14 cellular contexts compared by ENCODE assay signal in genomic region chr3:171953300-171954022, GRCh38.
DNase-seq lines count a peak whose midpoint lies in the region; ATAC-seq, FAIRE-seq and TF ChIP-seq lines count a peak whose summit lies in the region.
"Had no signal": no experiment of that assay in that cellular context is flagged by ENCODE, and none has a peak within 500 bp of the region (broad histone marks: within the 10 kb centered on the region; RNA-seq: fewer than 3 reads in every experiment).

No MANE protein-coding gene starts in this region.

- H3K4me1 Mint-ChIP-seq in Calu3 (ENCODE audit: low read depth, unreplicated experiment) (peaks cover 54% of the 10 kb centered on the region), endodermal cell (peaks cover 28% of the 10 kb centered on the region)
- H3K4me1 Mint-ChIP-seq: natural killer cell; stimulated activated effector memory CD8-positive, alpha-beta T cell treated with anti-CD3 and anti-CD28 coated beads, Interleukin-12 subunit alpha, Interleukin-12 subunit beta, amount 100 ng/mL, for 72 hours had no signal

- no peak overlapping the region for H3K4me2 ChIP-seq in neural cell (ENCODE audit: low read length)

- H2AFZ ChIP-seq in neural cell (ENCODE audit: low read depth, low read length), result no peak overlapping the region

- peak overlapping the region; percentile 90 for H3K27ac Mint-ChIP-seq in Calu3 (ENCODE audit: unreplicated experiment)
- no peak overlapping the region for H3K27ac Mint-ChIP-seq in endodermal cell
- H3K27ac Mint-ChIP-seq: natural killer cell; stimulated activated effector memory CD8-positive, alpha-beta T cell treated with anti-CD3 and anti-CD28 coated beads, Interleukin-12 subunit alpha, Interleukin-12 subunit beta, amount 100 ng/mL, for 72 hours had no signal

- no peaks in the 10 kb centered on the region for H3K9me2 ChIP-seq in neural cell (ENCODE audit: insufficient read depth, low read length)

- H3K4me3 ChIP-seq in endodermal cell (ENCODE audit: low read length), result no peak overlapping the region
- no peak overlapping the region for H3K4me3 ChIP-seq in neural cell (ENCODE audit: low read length)
- H3K4me3 ChIP-seq: tibial nerve had no signal

- H3K9me3 Mint-ChIP-seq in Calu3 (ENCODE audit: low read depth, unreplicated experiment), result no peaks in the 10 kb centered on the region
- H3K9me3 Mint-ChIP-seq in endodermal cell, result no peaks in the 10 kb centered on the region
- H3K9me3 Mint-ChIP-seq: natural killer cell; stimulated activated effector memory CD8-positive, alpha-beta T cell treated with anti-CD3 and anti-CD28 coated beads, Interleukin-12 subunit alpha, Interleukin-12 subunit beta, amount 100 ng/mL, for 72 hours had no signal

- intact Hi-C loops in Calu3 (cut with micrococcal nuclease; ENCODE audit: unreplicated experiment), result loop anchor here (1.0 to 5.0 kb wide), 4 partner anchors 79 to 309 kb away; partner anchors contain the start of gene FNDC3B

- H3K36me3 ChIP-seq in endodermal cell (ENCODE audit: control insufficient read depth, insufficient read depth, low read length), result no peaks in the 10 kb centered on the region
- H3K36me3 ChIP-seq in neural cell (ENCODE audit: insufficient read depth, low read length), result no peaks in the 10 kb centered on the region
- H3K36me3 ChIP-seq: tibial nerve had no signal

- no peak for TF ChIP-seq EP300 in neural cell (conservative IDR thresholded peaks at IDR 0.05; ENCODE audit: poor library complexity, severe bottlenecking)

- H3K27me3 Mint-ChIP-seq in Calu3 (ENCODE audit: unreplicated experiment), result no peaks in the 10 kb centered on the region
- no peaks in the 10 kb centered on the region for H3K27me3 Mint-ChIP-seq in endodermal cell (ENCODE audit: insufficient read depth)

- peaks cover 6% of the 10 kb centered on the region for H3K4me1 ChIP-seq in endodermal cell (ENCODE audit: control insufficient read depth, insufficient read depth, low read length)

- TF ChIP-seq CTCF in Calu3 (IDR thresholded peaks at IDR 0.05; ENCODE audit: unreplicated experiment) (no peak), endodermal cell (conservative IDR thresholded peaks at IDR 0.05) (no peak), neural cell (IDR thresholded peaks at IDR 0.05; ENCODE audit: poor library complexity, severe bottlenecking) (no peak), omental fat pad (IDR thresholded peaks at IDR 0.05) (no peak)

- H3K27ac ChIP-seq in endodermal cell (ENCODE audit: low read depth, low read length), result peak overlapping the region; percentile 67
- peak overlapping the region; percentile 72 for H3K27ac ChIP-seq in neural cell (ENCODE audit: low read length)

- H3K27me3 ChIP-seq in endodermal cell (ENCODE audit: control insufficient read depth, insufficient read depth, low read length, poor library complexity, severe bottlenecking) (no peaks in the 10 kb centered on the region), neural cell (ENCODE audit: insufficient read depth, low read depth, low read length) (no peaks in the 10 kb centered on the region)
- H3K27me3 ChIP-seq: tibial nerve had no signal

- no peaks in the 10 kb centered on the region for H4K20me1 ChIP-seq in neural cell (ENCODE audit: insufficient read depth)

- CTCF ChIA-PET in Calu3 (lab: Charles Lee), result interaction anchor here (0.7 to 1.6 kb wide), 11 partner anchors 10 to 189 kb away, joined by 3 to 7 read pairs (median 3); no protein-coding TSS in a partner anchor

- no peak for FAIRE-seq in HTR-8/SVneo (lab: Jason Lieb, UNC)
- FAIRE-seq: colon had no signal

- H3K79me2 ChIP-seq in neural cell (replicated peaks; ENCODE audit: insufficient read depth, low read length), result no peaks in the 10 kb centered on the region

- no peak for TF ChIP-seq RAD21 in neural cell (conservative IDR thresholded peaks at IDR 0.05)

- ATAC-seq in HG03460 (IDR thresholded peaks at IDR 0.05; ENCODE audit: unreplicated experiment) (no peak), omental fat pad (ENCODE audit: low FRiP score) (no peak)
- ATAC-seq: natural killer cell; stimulated activated effector memory CD8-positive, alpha-beta T cell treated with anti-CD3 and anti-CD28 coated beads, Interleukin-12 subunit alpha, Interleukin-12 subunit beta, amount 100 ng/mL, for 72 hours had no signal

- H3F3A ChIP-seq in neural cell (ENCODE audit: insufficient read depth, low read length, poor library complexity, severe bottlenecking), result no peaks in the 10 kb centered on the region

- H3K9ac ChIP-seq in endodermal cell (ENCODE audit: extremely low read depth, low read length, poor library complexity, severe bottlenecking), result no peak overlapping the region
- no peak overlapping the region for H3K9ac ChIP-seq in neural cell (ENCODE audit: low read length)

- H3K36me3 Mint-ChIP-seq in Calu3 (ENCODE audit: insufficient read depth, unreplicated experiment) (peaks cover 11% of the 10 kb centered on the region), endodermal cell (ENCODE audit: low read depth) (no peaks in the 10 kb centered on the region)
- H3K36me3 Mint-ChIP-seq: natural killer cell; stimulated activated effector memory CD8-positive, alpha-beta T cell treated with anti-CD3 and anti-CD28 coated beads, Interleukin-12 subunit alpha, Interleukin-12 subunit beta, amount 100 ng/mL, for 72 hours had no signal

- no peak for DNase-seq in Calu3
- peak; percentile 82 to 84 for DNase-seq in NCI-H526 (lab: John Stamatoyannopoulos, UW)
- no peak for DNase-seq in endodermal cell
- DNase-seq in globus pallidus (ENCODE audit: low spot score), result no peak
- DNase-seq in HTR-8/SVneo (ENCODE audit: insufficient read length, low spot score), result no peak
- DNase-seq in omental fat pad (ENCODE audit: low spot score), result no peak
- DNase-seq: amygdala, natural killer cell, NCI-H2227 treated with DMSO at 0.1 percent for 48 hours had no signal

- WGBS in endodermal cell (ENCODE audit: insufficient coverage in 1 of 2, insufficient read length in 1 of 2), 2 experiments, result 79 to 90% methylated on average over 3 to 7 of the region's 7 CpGs

- BruUV-seq in Calu3 (replicated peaks; lab: Mats Ljungman, UMichigan), result no TSS peak

- H3K4me3 Mint-ChIP-seq in Calu3 (ENCODE audit: low read depth, unreplicated experiment), result peak overlapping the region; percentile 54
- H3K4me3 Mint-ChIP-seq in endodermal cell, result no peak overlapping the region
- H3K4me3 Mint-ChIP-seq: natural killer cell; stimulated activated effector memory CD8-positive, alpha-beta T cell treated with anti-CD3 and anti-CD28 coated beads, Interleukin-12 subunit alpha, Interleukin-12 subunit beta, amount 100 ng/mL, for 72 hours had no signal

- no peaks in the 10 kb centered on the region for H3K9me3 ChIP-seq in endodermal cell (ENCODE audit: control insufficient read depth, low read length)
- no peaks in the 10 kb centered on the region for H3K9me3 ChIP-seq in neural cell (ENCODE audit: low read length)
- H3K9me3 ChIP-seq: tibial nerve had no signal

TF ChIP-seq in neural cell, 6 proteins besides CTCF, POLR2A, EP300 and RAD21:
- TF ChIP-seq EZH2 (IDR thresholded peaks at IDR 0.05; ENCODE audit: borderline replicate concordance, insufficient read depth, low read length, poor library complexity, severe bottlenecking) (no peak), TAF1 (IDR thresholded peaks at IDR 0.05; ENCODE audit: low read depth) (no peak), POLR2AphosphoS5 (IDR thresholded peaks at IDR 0.05) (no peak), REST (IDR thresholded peaks at IDR 0.05; ENCODE audit: borderline replicate concordance) (no peak), MXI1 (conservative IDR thresholded peaks at IDR 0.05; ENCODE audit: poor library complexity, severe bottlenecking) (no peak), SMC3 (conservative IDR thresholded peaks at IDR 0.05; ENCODE audit: poor library complexity) (no peak)

Comparison
In these comparisons a context has a peak if more than half of its experiments do, and no peak if none do; other contexts are left out.
1. DNase-seq: peak in NCI-H526 (2 of 2); none in Calu3 (single experiment), endodermal cell (single experiment), globus pallidus (single experiment), HTR-8/SVneo (single experiment) and omental fat pad (single experiment).